8 cellular contexts compared by ENCODE assay signal in the genomic region with DNA sequence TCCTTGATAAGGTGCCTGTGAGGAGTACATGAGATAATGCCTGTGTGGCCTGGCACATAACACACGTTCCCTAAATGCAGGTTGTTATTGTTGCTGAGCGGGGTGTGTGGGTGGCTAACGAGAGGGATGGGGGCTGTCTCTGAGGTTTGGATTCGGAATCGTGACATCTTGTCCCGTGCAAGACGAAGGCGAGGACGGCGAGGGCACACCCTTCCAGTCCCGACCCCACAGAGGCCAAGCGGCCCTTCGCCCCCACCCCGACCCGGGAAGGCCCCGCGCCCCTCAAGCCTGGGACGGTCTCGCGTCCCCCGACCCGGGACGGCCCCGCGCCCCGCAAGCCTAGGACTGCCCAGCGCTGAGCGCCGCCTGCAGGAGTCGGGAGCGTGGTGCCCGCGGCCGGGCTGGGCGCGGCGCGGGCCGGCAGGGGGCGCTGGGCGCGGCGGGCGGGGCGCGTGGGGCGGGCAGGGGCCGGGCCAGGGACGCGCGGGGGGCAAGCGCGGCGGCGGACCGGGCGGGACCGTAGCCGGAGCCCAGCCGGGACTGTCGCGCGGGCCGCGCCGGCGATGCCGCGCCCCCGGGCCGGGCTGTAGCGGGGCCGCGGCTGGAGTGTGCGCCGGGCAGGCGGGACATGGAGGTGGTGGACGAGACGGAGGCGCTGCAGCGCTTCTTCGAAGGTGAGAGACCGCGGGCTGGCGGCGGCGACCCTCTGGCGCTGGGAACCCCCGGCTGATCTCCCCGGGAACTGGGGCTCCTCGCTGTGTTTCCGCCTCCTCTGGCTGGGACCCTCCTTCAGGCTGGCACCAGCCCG. TPM values are rescaled to one million over a fixed set of nuclear protein-coding genes. Genes with fewer than 3 reads are reported as not detected.
A peak's percentile ranks its signal among the peaks of the same experiment; 100 is the strongest.
DNase-seq lines count a peak whose midpoint lies in the region; ATAC-seq and TF ChIP-seq lines count a peak whose summit lies in the region.

A gene (plus strand): TSS at position 520 of the 808 bp plus-strand sequence. CDS start 109 bp downstream, at position 629.

- no peak within 1 kb of the TSS for H3K27ac ChIP-seq in OCI-LY1 (ENCODE audit: low read depth, low read length, poor library complexity, severe bottlenecking)
- H3K27ac ChIP-seq in fibroblast of lung (ENCODE audit: insufficient read depth, low read length) = no peak within 1 kb of the TSS
- no peak within 1 kb of the TSS for H3K27ac ChIP-seq in thyroid gland

- ATAC-seq in GM21737 (IDR thresholded peaks at IDR 0.05; ENCODE audit: unreplicated experiment) = no peak

- no peaks in the 10 kb centered on the region for H3F3A ChIP-seq in OCI-LY1 (ENCODE audit: insufficient read depth, low read length)

- H4K20me1 ChIP-seq in OCI-LY1 (ENCODE audit: insufficient read depth, low read length) = no peaks in the 10 kb centered on the region
- no peaks in the 10 kb centered on the region for H4K20me1 ChIP-seq in fibroblast of lung (ENCODE audit: control insufficient read depth, extremely low read depth, insufficient read depth, low read length)

- H3K4me1 Mint-ChIP-seq in neural crest cell = peaks cover 31% of the 10 kb centered on the region

- H3K27me3 Mint-ChIP-seq in neural crest cell (ENCODE audit: low read depth) = peaks cover 59% of the 10 kb centered on the region

- TF ChIP-seq POLR2A in thyroid gland (IDR thresholded peaks at IDR 0.05) = no peak

- H3K9me3 ChIP-seq in OCI-LY1 (ENCODE audit: low read length) (no peaks in the 10 kb centered on the region), fibroblast of lung (ENCODE audit: control insufficient read depth, insufficient read depth, low read depth, low read length) (no peaks in the 10 kb centered on the region), thyroid gland (no peaks in the 10 kb centered on the region)

- H2AFZ ChIP-seq in OCI-LY1 (ENCODE audit: low read length) = no peak within 1 kb of the TSS
- peak within 1 kb of the TSS; percentile 46 for H2AFZ ChIP-seq in fibroblast of lung (ENCODE audit: low read length)

- peaks cover 13% of the 10 kb centered on the region for H3K27me3 ChIP-seq in OCI-LY1 (ENCODE audit: insufficient read depth, low read length)
- peaks cover 13% of the 10 kb centered on the region for H3K27me3 ChIP-seq in fibroblast of lung (ENCODE audit: control insufficient read depth, insufficient read depth, low read length)
- no peaks in the 10 kb centered on the region for H3K27me3 ChIP-seq in thyroid gland

- no peaks in the 10 kb centered on the region for H3K9me3 Mint-ChIP-seq in neural crest cell

- no peak within 1 kb of the TSS for H3K27ac Mint-ChIP-seq in neural crest cell (ENCODE audit: unreplicated experiment)

- no peaks in the 10 kb centered on the region for H3K36me3 Mint-ChIP-seq in neural crest cell (ENCODE audit: low read depth)

- peak; percentile 27 to 56 for DNase-seq in NCI-H446 (lab: John Stamatoyannopoulos, UW)
- no peak for DNase-seq in NCI-H446 treated with DMSO at 0.1 percent for 48 hours (lab: John Stamatoyannopoulos, UW)
- DNase-seq in activated T-helper 1 cell treated with anti-CD3 and anti-CD28 coated beads, Interleukin-2, amount 50 U/mL, for 16 hours (ENCODE audit: low read depth in 1 of 2, low spot score in 1 of 2) = peak; percentile 29 to 50
- peak in 1 of 2 donors; percentile 24 for DNase-seq in fibroblast of lung (ENCODE audit: low read depth in 2 of 2)
- peak; percentile 71 for DNase-seq in neural crest cell (ENCODE audit: low read depth, low spot score)
- DNase-seq in thyroid gland = peak; percentile 52 to 58

- peak within 1 kb of the TSS; percentile 41; the same call in 1 of the 2 replicates for H3K4me2 ChIP-seq in OCI-LY1 (ENCODE audit: low read length)
- peak within 1 kb of the TSS; percentile 80 for H3K4me2 ChIP-seq in fibroblast of lung (ENCODE audit: extremely low read depth, insufficient read depth, low read length)

- H3K4me3 ChIP-seq in OCI-LY1 (ENCODE audit: low read depth, low read length, poor library complexity, severe bottlenecking) (peak within 1 kb of the TSS; percentile 21), fibroblast of lung (replicated peaks in 1 of 4; ENCODE audit: control extremely low read depth in 1 of 4, insufficient read depth in 1 of 4, low read depth in 3 of 4, low read length in 4 of 4) (peak within 1 kb of the TSS in 2 of 4 experiments; percentile 34 to 35), thyroid gland (replicated peaks in 1 of 3) (peak within 1 kb of the TSS in 1 of 3 donors; percentile 23)

- H3K4me1 ChIP-seq in OCI-LY1 (ENCODE audit: insufficient read depth, low read length, severe bottlenecking) (no peaks in the 10 kb centered on the region), fibroblast of lung (ENCODE audit: control insufficient read depth, extremely low read depth, insufficient read depth, low read length) (peaks cover 3% of the 10 kb centered on the region), thyroid gland (peaks cover 5 to 14% of the 10 kb centered on the region in 2 donors)

- TF ChIP-seq CTCF in OCI-LY1 (IDR thresholded peaks at IDR 0.05; ENCODE audit: low read length) (peak; percentile 47), fibroblast of lung (conservative IDR thresholded peaks at IDR 0.05 in 1 of 2, IDR thresholded peaks at IDR 0.05 in 1 of 2; ENCODE audit: low read depth in 1 of 2, low read length in 2 of 2) (peak; percentile 32 to 43), neural crest cell (conservative IDR thresholded peaks at IDR 0.05) (peak; percentile 60), thyroid gland (IDR thresholded peaks at IDR 0.05) (peak in 3 of 6 experiments; percentile 58 to 74 (median 60))

- no peaks in the 10 kb centered on the region for H3K36me3 ChIP-seq in OCI-LY1 (ENCODE audit: insufficient read depth, low read length)
- H3K36me3 ChIP-seq in fibroblast of lung (ENCODE audit: control insufficient read depth, insufficient read depth, low read length) = no peaks in the 10 kb centered on the region
- no peaks in the 10 kb centered on the region for H3K36me3 ChIP-seq in thyroid gland

- intact Hi-C loops in thyroid gland (cut with DNase I) = no loop called here

- no peaks in the 10 kb centered on the region for H3K9me2 ChIP-seq in OCI-LY1 (ENCODE audit: low read depth, low read length)

- no peaks in the 10 kb centered on the region for H3K79me2 ChIP-seq in OCI-LY1 (ENCODE audit: insufficient read depth, low read length)
- H3K79me2 ChIP-seq in fibroblast of lung (ENCODE audit: control insufficient read depth, insufficient read depth, low read length) = no peaks in the 10 kb centered on the region

- H3K9ac ChIP-seq in OCI-LY1 (ENCODE audit: low read length) (no peak within 1 kb of the TSS), fibroblast of lung (ENCODE audit: insufficient read depth, low read length) (no peak within 1 kb of the TSS)

- peak within 1 kb of the TSS; percentile 78 for H3K4me3 Mint-ChIP-seq in neural crest cell

- 6 to 8% methylated on average over 8 to 12 of the region's 93 CpGs for WGBS in thyroid gland, 2 donors

RNA-seq across cellular contexts. Expression of the gene that starts here (rescaled TPM):
- total RNA-seq in fibroblast of lung (under 0.01 and 0.17 TPM in 2 replicates), neural crest cell (3.5 and 3.9 TPM in 2 replicates), thyroid gland (under 1 TPM in 3 of 4 donors, not detected in 1; 0.11 to 0.83 (median 0.27) TPM)
- 0.10 and 0.11 TPM in 2 replicates for polyA plus RNA-seq in fibroblast of lung
- 0.27 and 0.28 TPM in 2 replicates for polyA plus RNA-seq in fibroblast of lung (2012)
- 0.30 and 0.67 TPM in 2 replicates for polyA minus RNA-seq in fibroblast of lung (ENCODE audit: low replicate concordance)

Comparison
In these comparisons a context has a peak if more than half of its experiments do, and no peak if none do; other contexts are left out.
1. Peak in DNase-seq in thyroid gland; RNA of the gene not detected or under 1 TPM.